ENCODE assay signal across 32 cellular contexts in the genomic region with DNA sequence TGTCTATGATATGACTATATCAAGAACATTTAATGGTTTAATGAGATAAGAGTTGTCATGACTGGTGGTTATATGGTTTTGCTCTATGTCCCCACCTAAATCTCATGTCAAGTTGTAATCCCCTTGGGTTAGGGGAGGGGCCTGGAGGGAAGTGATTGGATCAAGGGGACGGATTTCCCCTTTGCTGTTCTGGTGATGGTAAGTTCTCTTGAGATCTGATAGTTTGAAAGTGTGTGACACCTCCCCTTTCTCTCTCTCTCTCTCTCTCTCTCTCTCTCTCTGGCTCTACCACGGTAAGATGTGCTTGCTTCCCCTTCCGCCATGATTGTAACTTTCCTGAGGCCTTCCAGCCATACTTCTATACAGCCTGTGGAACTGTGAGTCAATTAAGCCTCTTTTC.
DNase-seq lines count a peak whose midpoint lies in the region; ATAC-seq, FAIRE-seq and TF ChIP-seq lines count a peak whose summit lies in the region.
"Had no signal": no experiment of that assay in that cellular context is flagged by ENCODE, and none has a peak within 500 bp of the region (broad histone marks: within the 10 kb centered on the region; RNA-seq: fewer than 3 reads in every experiment).

No MANE protein-coding gene starts in this region.

- H4K5ac ChIP-seq in IMR-90 (ENCODE audit: low read depth, low read length): peak overlapping the region; percentile 95

- H3K36me3 ChIP-seq in IMR-90 (ENCODE audit: control insufficient read depth, insufficient read depth, low read length) (no peaks in the 10 kb centered on the region), adipocyte (ENCODE audit: control insufficient read depth, insufficient read depth, low read length, severe bottlenecking) (no peaks in the 10 kb centered on the region), hepatocyte (replicated peaks; ENCODE audit: insufficient read depth, low read depth) (no peaks in the 10 kb centered on the region)
- H3K36me3 ChIP-seq: neutrophil, Peyer's patch, prostate gland, right lobe of liver, uterus had no signal

- CTCF ChIA-PET in A549 (lab: Yijun Ruan, JAX): no interaction called here
- CTCF ChIA-PET in IMR-90 (lab: Yijun Ruan, JAX): no interaction called here

- intact Hi-C loops in IMR-90 (cut with micrococcal nuclease): no loop called here

- H3K4me3 ChIP-seq in A549 (no peak overlapping the region), IMR-90 (ENCODE audit: insufficient read depth, low read depth, low read length) (no peak overlapping the region), adipocyte (ENCODE audit: low read length) (no peak overlapping the region), hepatocyte (no peak overlapping the region)
- H3K4me3 ChIP-seq: Peyer's patch, prostate gland, right lobe of liver, uterus had no signal

- H3K9me3 ChIP-seq in A549 (peaks cover 11% of the 10 kb centered on the region; the same call in 2 of the 3 replicates), IMR-90 (ENCODE audit: control insufficient read depth, insufficient read depth, low read length) (peaks cover 2% of the 10 kb centered on the region), adipocyte (ENCODE audit: control insufficient read depth, low read length) (no peaks in the 10 kb centered on the region), hepatocyte (ENCODE audit: low read depth) (no peaks in the 10 kb centered on the region)
- H3K9me3 ChIP-seq: neutrophil, Peyer's patch, prostate gland, uterus had no signal

- peak overlapping the region; percentile 96 for H2BK15ac ChIP-seq in IMR-90 (ENCODE audit: low read depth, low read length)

- BruUV-seq in IMR-90 (replicated peaks; lab: Mats Ljungman, UMichigan): no TSS peak

- peak overlapping the region; percentile 94 for H2AK9ac ChIP-seq in IMR-90 (replicated peaks; ENCODE audit: low read depth, low read length, poor library complexity)

- peak overlapping the region; percentile 99 for H2BK5ac ChIP-seq in IMR-90 (ENCODE audit: low read depth, low read length, poor library complexity, severe bottlenecking)

- peaks cover 4% of the 10 kb centered on the region; the same call in 1 of the 2 replicates for H3K9me1 ChIP-seq in IMR-90 (ENCODE audit: insufficient read depth, low read length)

- no peaks in the 10 kb centered on the region for H3K9me2 ChIP-seq in hepatocyte (replicated peaks; ENCODE audit: insufficient read depth)

- H4K20me1 ChIP-seq in IMR-90 (ENCODE audit: insufficient read depth, low read length): no peaks in the 10 kb centered on the region
- H4K20me1 ChIP-seq in hepatocyte (ENCODE audit: insufficient read depth, poor library complexity, severe bottlenecking): no peaks in the 10 kb centered on the region

- H3K14ac ChIP-seq in IMR-90 (replicated peaks; ENCODE audit: low read depth, low read length): peak overlapping the region; percentile 97

- H3K23ac ChIP-seq in IMR-90 (ENCODE audit: low read depth, low read length): peak overlapping the region; percentile 95

- H3K79me1 ChIP-seq in IMR-90 (ENCODE audit: low read depth in 1 of 2, low read length in 2 of 2): no peaks in the 10 kb centered on the region

- 91% methylated on average over 3 of the region's 3 CpGs for WGBS in A549 (ENCODE audit: missing lambda C conversion rate)
- no CpG with 5 or more reads among the region's 3 CpGs for WGBS in IMR-90 (ENCODE audit: extremely low coverage in 2 of 2, insufficient read length in 1 of 2), 2 experiments
- 82% methylated on average over 3 of the region's 3 CpGs for WGBS in hepatocyte (ENCODE audit: low lambda C conversion rate, missing lambda C conversion rate)

- H4K8ac ChIP-seq in IMR-90 (ENCODE audit: low read depth in 2 of 2, low read length in 2 of 2): peak overlapping the region; percentile 95 to 97

- TF ChIP-seq POLR2A in A549 (IDR thresholded peaks at IDR 0.05; ENCODE audit: low read length) (no peak), IMR-90 (IDR thresholded peaks at IDR 0.05; ENCODE audit: low read depth, low read length) (no peak)

- H3K9ac ChIP-seq in IMR-90 (ENCODE audit: low read depth, low read length): no peak overlapping the region
- peak overlapping the region; percentile 4 for H3K9ac ChIP-seq in adipocyte (ENCODE audit: low read length)

- H3K4ac ChIP-seq in IMR-90 (ENCODE audit: low read depth, low read length): peak overlapping the region; percentile 99

- H3K27ac ChIP-seq in A549 (peak overlapping the region; percentile 74 to 76), IMR-90 (ENCODE audit: insufficient read depth, low read length) (peak overlapping the region; percentile 98), hepatocyte (peak overlapping the region; percentile 29)
- H3K27ac ChIP-seq: neutrophil, Peyer's patch, prostate gland, right lobe of liver, uterus, VCaP had no signal

- peak overlapping the region; percentile 50; the same call in 1 of the 2 replicates for H3K56ac ChIP-seq in IMR-90 (ENCODE audit: extremely low read depth, insufficient read depth, low read length)

- in situ Hi-C loops in IMR-90 (cut with MboI; ENCODE audit: low sequenced_read_pairs): no loop called here

- H3K4me1 ChIP-seq in A549 (peaks cover 6% of the 10 kb centered on the region; the same call in 1 of the 3 replicates), IMR-90 (ENCODE audit: control insufficient read depth, insufficient read depth, low read length) (peaks cover 4% of the 10 kb centered on the region; the same call in 1 of the 2 replicates), adipocyte (ENCODE audit: control insufficient read depth, insufficient read depth, low read length) (peaks cover 15% of the 10 kb centered on the region), hepatocyte (ENCODE audit: insufficient read depth) (no peaks in the 10 kb centered on the region)
- H3K4me1 ChIP-seq: Peyer's patch, prostate gland, right lobe of liver, uterus had no signal

- POLR2A ChIA-PET in A549 (lab: Yijun Ruan, JAX) (no interaction called here), IMR-90 (lab: Charles Lee; ENCODE audit: unreplicated experiment) (no interaction called here)

- H3K79me2 ChIP-seq in hepatocyte: no peaks in the 10 kb centered on the region

- dilution Hi-C loops in IMR-90 (cut with HindIII; ENCODE audit: low sequenced_read_pairs, unreplicated experiment): no loop called here

- no peak for TF ChIP-seq CTCF in A549 (IDR thresholded peaks at IDR 0.05)
- no peak for TF ChIP-seq CTCF in IMR-90 (conservative IDR thresholded peaks at IDR 0.05; ENCODE audit: low read depth, low read length)
- no peak for TF ChIP-seq CTCF in hepatocyte (IDR thresholded peaks at IDR 0.05; ENCODE audit: poor library complexity)

- H2AFZ ChIP-seq in IMR-90 (replicated peaks; ENCODE audit: low read length, poor library complexity): peak overlapping the region; percentile 81
- H2AFZ ChIP-seq in hepatocyte: no peak overlapping the region

- no peak for TF ChIP-seq EP300 in A549 (IDR thresholded peaks at IDR 0.05)

- no peak for DNase-seq in A549 (ENCODE audit: low read depth in 1 of 2, low spot score in 1 of 2)
- DNase-seq in IMR-90: peak; percentile 21
- DNase-seq in adipocyte (ENCODE audit: low read depth): no peak
- no peak for DNase-seq in hepatocyte (ENCODE audit: low spot score)
- no peak for DNase-seq in NCI-H2196 (lab: John Stamatoyannopoulos, UW; ENCODE audit: unreplicated experiment)
- DNase-seq in activated effector memory CD4-positive, alpha-beta T cell treated with Interleukin-2 at 50 U/mL for 16 hours: no peak
- no peak for DNase-seq in H4 (ENCODE audit: low spot score)
- no peak for DNase-seq in NCI-H2029 (lab: John Stamatoyannopoulos, UW)
- DNase-seq: activated CD4-positive, alpha-beta T cell treated with anti-CD3 and anti-CD28 coated beads for 4 hours; CD8-positive, alpha-beta memory T cell; DMS153; glutamatergic neuron; NCI-H1048; NCI-H1694 treated with DMSO at 0.1 percent for 48 hours; NCI-H2171; NCI-H510A; Peyer's patch; right lobe of liver; stimulated activated CD4-positive, alpha-beta T cell treated with anti-CD3 and anti-CD28 coated beads, Interleukin-12 subunit alpha, Interleukin-12 subunit beta, amount 100 ng/mL, for 4 hours; stimulated activated CD4-positive, alpha-beta T cell treated with anti-CD3 and anti-CD28 coated beads, Interleukin-2, amount 100 ng/mL, for 48 hours; stimulated activated naive CD8-positive, alpha-beta T cell treated with anti-CD3 and anti-CD28 coated beads, Interleukin-15, amount 100 ng/mL, for 72 hours; T-helper 9 cell; uterus had no signal

- H3K27me3 ChIP-seq in IMR-90 (ENCODE audit: control insufficient read depth, insufficient read depth, low read length) (no peaks in the 10 kb centered on the region), adipocyte (replicated peaks; ENCODE audit: control insufficient read depth, insufficient read depth, low read length) (no peaks in the 10 kb centered on the region), hepatocyte (no peaks in the 10 kb centered on the region)
- H3K27me3 ChIP-seq: neutrophil, Peyer's patch, right lobe of liver, uterus had no signal

- FAIRE-seq in A549 (lab: Jason Lieb, UNC): no peak
- FAIRE-seq: bronchial epithelial cell, colon, endothelial cell of umbilical vein, GM12892 had no signal

- H2AK5ac ChIP-seq in IMR-90 (ENCODE audit: low read depth, low read length): peak overlapping the region; percentile 100

- peak overlapping the region; percentile 98 for H4K91ac ChIP-seq in IMR-90 (ENCODE audit: insufficient read depth, low read depth, low read length)

- no peak for TF ChIP-seq RAD21 in A549 (conservative IDR thresholded peaks at IDR 0.05 in 1 of 2, IDR thresholded peaks at IDR 0.05 in 1 of 2)
- no peak for TF ChIP-seq RAD21 in IMR-90 (IDR thresholded peaks at IDR 0.05; ENCODE audit: low read length)

- H3K18ac ChIP-seq in IMR-90 (ENCODE audit: low read depth, low read length): peak overlapping the region; percentile 90

- ATAC-seq in A549 (no peak), IMR-90 (ENCODE audit: low read depth) (no peak)
- ATAC-seq: activated naive CD4-positive, alpha-beta T cell treated with anti-CD3 and anti-CD28 coated beads, Interleukin-2, amount 50 U/mL, for 72 hours; left lobe of liver; right lobe of liver; stimulated activated naive CD8-positive, alpha-beta T cell treated with anti-CD3 and anti-CD28 coated beads, Interleukin-15, amount 100 ng/mL, for 72 hours had no signal

- H2BK120ac ChIP-seq in IMR-90 (ENCODE audit: low read depth, low read length): peak overlapping the region; percentile 100

- peak overlapping the region; percentile 100 for H2BK20ac ChIP-seq in IMR-90 (ENCODE audit: low read depth, low read length)

- no peak overlapping the region for H3K4me2 ChIP-seq in A549
- H3K4me2 ChIP-seq in IMR-90 (ENCODE audit: low read depth, low read length): no peak overlapping the region; the same call in 1 of the 2 replicates
- H3K4me2 ChIP-seq in hepatocyte: no peak overlapping the region

TF ChIP-seq in A549, 52 proteins besides CTCF, POLR2A, EP300 and RAD21 (continues in another document):
- TF ChIP-seq FOSB (CRISPR knock-in tag; IDR thresholded peaks at IDR 0.05) (no peak), BHLHE40 (IDR thresholded peaks at IDR 0.05; ENCODE audit: low read depth, low read length) (no peak)

TF ChIP-seq in IMR-90, 13 proteins besides CTCF, POLR2A, EP300 and RAD21 (continues in another document):
- TF ChIP-seq CHD1 (IDR thresholded peaks at IDR 0.05; ENCODE audit: low read depth, low read length): no peak
- TF ChIP-seq MAZ (IDR thresholded peaks at IDR 0.05; ENCODE audit: borderline replicate concordance, low read depth, low read length): no peak

Comparison
In these comparisons a context has a peak if more than half of its experiments do, and no peak if none do; other contexts are left out.
1. H3K27ac ChIP-seq: peak in every context shown above with its lines; median percentile 98 in IMR-90; 75 in A549; 29 in hepatocyte.